In the genomic region with DNA sequence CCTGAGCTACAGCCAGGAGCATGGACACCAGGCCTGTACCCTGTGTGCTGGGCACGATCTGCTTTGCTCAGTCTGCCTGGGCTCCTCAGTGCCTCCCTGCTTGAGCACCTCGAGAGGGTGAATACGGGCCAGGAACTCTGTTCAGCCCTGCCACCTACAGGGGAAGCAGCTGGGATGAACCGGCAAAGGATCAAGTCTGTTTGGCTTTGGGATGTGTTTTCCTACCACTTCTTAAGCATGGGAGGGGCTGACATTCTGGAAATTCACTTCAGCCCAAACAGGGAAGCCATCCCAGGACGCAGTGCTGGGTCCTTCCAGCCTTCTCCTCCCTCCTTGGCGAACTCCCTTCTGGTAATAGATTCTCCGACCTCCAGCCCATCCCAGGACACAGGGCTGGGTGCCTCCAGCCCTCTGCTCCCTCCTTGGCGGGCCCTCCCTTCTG, we compare ENCODE assay signal across 8 cellular contexts. TPM values are rescaled to one million over a fixed set of nuclear protein-coding genes. Genes with fewer than 3 reads are reported as not detected.
DNase-seq lines count a peak whose midpoint lies in the region; ATAC-seq, FAIRE-seq and TF ChIP-seq lines count a peak whose summit lies in the region.

No MANE protein-coding gene starts in this region.

- no peaks in the 10 kb centered on the region for H3K9me3 Mint-ChIP-seq in endothelial cell (ENCODE audit: unreplicated experiment)
- H3K9me3 Mint-ChIP-seq in CD14-positive monocyte = peaks cover 0 to 1% (median 0%) of the 10 kb centered on the region in 7 donors

- H3K4me1 ChIP-seq in mucosa of descending colon (ENCODE audit: low read depth) = peaks cover 6% of the 10 kb centered on the region

- DNase-seq in EH (ENCODE audit: low read depth) (peak; percentile 65), NCI-H82 (lab: John Stamatoyannopoulos, UW) (peak; percentile 87), endothelial cell (ENCODE audit: low spot score) (peak; percentile 34), mucosa of descending colon (peak; percentile 59 to 70 (median 66)), GM12891 (ENCODE audit: insufficient read length, low spot score) (no peak), CD14-positive monocyte (ENCODE audit: low spot score) (no peak)
- no peak for DNase-seq in activated naive CD4-positive, alpha-beta T cell treated with anti-CD3 and anti-CD28 coated beads, Interleukin-2, amount 50 U/mL, for 16 hours

- peaks cover 10% of the 10 kb centered on the region for H3K27me3 Mint-ChIP-seq in endothelial cell (ENCODE audit: unreplicated experiment)
- H3K27me3 Mint-ChIP-seq in CD14-positive monocyte (ENCODE audit: low read depth in 3 of 3) = peaks cover 0 to 6% (median 5%) of the 10 kb centered on the region in 3 donors

- no peak overlapping the region for H3K27ac Mint-ChIP-seq in endothelial cell (ENCODE audit: unreplicated experiment)
- no peak overlapping the region for H3K27ac Mint-ChIP-seq in CD14-positive monocyte

- peak; percentile 80 for ATAC-seq in mucosa of descending colon
- no peak for ATAC-seq in HG03175 (IDR thresholded peaks at IDR 0.05; ENCODE audit: unreplicated experiment)

- H3K4me3 ChIP-seq in mucosa of descending colon = no peak overlapping the region

- no peaks in the 10 kb centered on the region for H3K9me3 ChIP-seq in mucosa of descending colon

- FAIRE-seq in GM12891 (lab: Jason Lieb, UNC) = no peak

- H3K36me3 ChIP-seq in mucosa of descending colon (ENCODE audit: low read depth) = no peaks in the 10 kb centered on the region

- TF ChIP-seq CTCF in endothelial cell (IDR thresholded peaks at IDR 0.05; ENCODE audit: unreplicated experiment) = no peak
- TF ChIP-seq CTCF in mucosa of descending colon (IDR thresholded peaks at IDR 0.05) = peak; percentile 14
- TF ChIP-seq CTCF in CD14-positive monocyte (IDR thresholded peaks at IDR 0.05) = no peak

- H3K4me3 Mint-ChIP-seq in endothelial cell (ENCODE audit: unreplicated experiment) = no peak overlapping the region
- no peak overlapping the region for H3K4me3 Mint-ChIP-seq in CD14-positive monocyte

- intact Hi-C loops in mucosa of descending colon (cut with DNase I, micrococcal nuclease) = loop anchor here in 1 of 2 donors (10.0 kb wide), 1 partner anchor 49 kb away; no protein-coding TSS in a partner anchor
- intact Hi-C loops in CD14-positive monocyte (cut with micrococcal nuclease) = no loop called here

- H3K4me1 Mint-ChIP-seq in endothelial cell (ENCODE audit: unreplicated experiment) (peaks cover 16% of the 10 kb centered on the region), CD14-positive monocyte (no peaks in the 10 kb centered on the region)

- H3K36me3 Mint-ChIP-seq in endothelial cell (ENCODE audit: low read depth, unreplicated experiment) (peaks cover 10% of the 10 kb centered on the region), CD14-positive monocyte (no peaks in the 10 kb centered on the region)

- TF ChIP-seq POLR2A in GM12891 (IDR thresholded peaks at IDR 0.05; ENCODE audit: low read depth, low read length) = no peak

TF ChIP-seq in GM12891, 5 proteins besides CTCF, POLR2A, EP300 and RAD21:
- TF ChIP-seq PAX5 (IDR thresholded peaks at IDR 0.05; ENCODE audit: insufficient read depth, low read length, severe bottlenecking) (no peak), SPI1 (IDR thresholded peaks at IDR 0.05; ENCODE audit: low read depth, low read length) (no peak), POLR2AphosphoS5 (IDR thresholded peaks at IDR 0.05; ENCODE audit: low read depth, low read length) (no peak), TAF1 (IDR thresholded peaks at IDR 0.05; ENCODE audit: low read depth, low read length) (no peak), POU2F2 (IDR thresholded peaks at IDR 0.05; ENCODE audit: low read depth, low read length) (no peak)

RNA-seq across cellular contexts. Expression of a gene that starts 55.8 kb away (rescaled TPM):
- 284 TPM for total RNA-seq in endothelial cell (ENCODE audit: unreplicated experiment)
- total RNA-seq in mucosa of descending colon = 10 to 100 TPM; 29.6 to 45.1 (median 35.9) TPM
- 2.9 TPM for polyA plus RNA-seq in GM12891 (2012; ENCODE audit: low read depth, missing spikeins)
- polyA plus RNA-seq in CD14-positive monocyte = 1 to 10 TPM; 1.5 to 3.5 TPM

Comparison
In these comparisons a context has a peak if more than half of its experiments do, and no peak if none do; other contexts are left out.
1. DNase-seq: peak in EH (single experiment), NCI-H82 (single experiment), endothelial cell (single experiment) and mucosa of descending colon (3 of 3); none in GM12891 (single experiment), CD14-positive monocyte (single experiment) and activated naive CD4-positive, alpha-beta T cell treated with anti-CD3 and anti-CD28 coated beads, Interleukin-2, amount 50 U/mL, for 16 hours (single experiment).